ENCODE assay signal across 8 cellular contexts in genomic region chr17:27506348-27507218, GRCh38. TPM values are rescaled to one million over a fixed set of nuclear protein-coding genes. Genes with fewer than 3 reads are reported as not detected.
DNase-seq lines count a peak whose midpoint lies in the region; ATAC-seq lines count a peak whose summit lies in the region.

No MANE protein-coding gene starts in this region.

- intact Hi-C loops in Right ventricle myocardium superior (cut with DNase I), result no loop called here

- peaks cover 6% of the 10 kb centered on the region for H3K36me3 Mint-ChIP-seq in activated CD8-positive, alpha-beta memory T cell treated with anti-CD3 and anti-CD28 coated beads, Interleukin-2, amount 10 ng/mL, durations not matched to agents 7 days and 5 days
- peaks cover 18% of the 10 kb centered on the region for H3K36me3 Mint-ChIP-seq in activated naive CD8-positive, alpha-beta T cell treated with anti-CD3 and anti-CD28 coated beads, Interleukin-2, amount 50 U/mL, for 24 hours (ENCODE audit: low read depth)

- DNase-seq in activated CD8-positive, alpha-beta memory T cell treated with anti-CD3 and anti-CD28 coated beads, Interleukin-2, amount 10 ng/mL, durations not matched to agents 7 days and 5 days, result no peak
- no peak for DNase-seq in activated CD8-positive, alpha-beta memory T cell treated with anti-CD3 and anti-CD28 coated beads for 24 hours
- DNase-seq in activated naive CD8-positive, alpha-beta T cell treated with anti-CD3 and anti-CD28 coated beads, Interleukin-2, amount 50 U/mL, for 24 hours, result peak; percentile 18
- peak in 1 of 2 donors; percentile 15 for DNase-seq in stimulated activated naive CD8-positive, alpha-beta T cell treated with anti-CD3 and anti-CD28 coated beads, Interleukin-15, amount 100 ng/mL, for 72 hours
- no peak for DNase-seq in stimulated activated CD8-positive, alpha-beta memory T cell treated with anti-CD3 and anti-CD28 coated beads, Interleukin-4, amount 100 ng/mL, for 48 hours
- DNase-seq in Right ventricle myocardium superior, result no peak
- DNase-seq in activated CD4-positive, alpha-beta T cell treated with anti-CD3 and anti-CD28 coated beads, Interleukin-2, amount 50 U/mL, for 1 hour, result no peak

- peak; percentile 39 for ATAC-seq in activated CD8-positive, alpha-beta memory T cell treated with anti-CD3 and anti-CD28 coated beads, Interleukin-2, amount 10 ng/mL, durations not matched to agents 7 days and 5 days
- peak; percentile 51 for ATAC-seq in HG03066 (IDR thresholded peaks at IDR 0.05; ENCODE audit: low read depth, unreplicated experiment)
- peak; percentile 59 for ATAC-seq in activated naive CD8-positive, alpha-beta T cell treated with anti-CD3 and anti-CD28 coated beads, Interleukin-2, amount 50 U/mL, for 24 hours
- peak; percentile 72 for ATAC-seq in stimulated activated naive CD8-positive, alpha-beta T cell treated with anti-CD3 and anti-CD28 coated beads, Interleukin-15, amount 100 ng/mL, for 72 hours
- ATAC-seq in Right ventricle myocardium superior (ENCODE audit: poor library complexity), result no peak

- H3K27me3 Mint-ChIP-seq in activated CD8-positive, alpha-beta memory T cell treated with anti-CD3 and anti-CD28 coated beads, Interleukin-2, amount 10 ng/mL, durations not matched to agents 7 days and 5 days, result no peaks in the 10 kb centered on the region
- H3K27me3 Mint-ChIP-seq in activated naive CD8-positive, alpha-beta T cell treated with anti-CD3 and anti-CD28 coated beads, Interleukin-2, amount 50 U/mL, for 24 hours, result no peaks in the 10 kb centered on the region
- H3K27me3 Mint-ChIP-seq in stimulated activated naive CD8-positive, alpha-beta T cell treated with anti-CD3 and anti-CD28 coated beads, Interleukin-15, amount 100 ng/mL, for 72 hours, result no peaks in the 10 kb centered on the region

- peaks cover 24% of the 10 kb centered on the region for H3K4me1 Mint-ChIP-seq in activated CD8-positive, alpha-beta memory T cell treated with anti-CD3 and anti-CD28 coated beads, Interleukin-2, amount 10 ng/mL, durations not matched to agents 7 days and 5 days
- H3K4me1 Mint-ChIP-seq in activated naive CD8-positive, alpha-beta T cell treated with anti-CD3 and anti-CD28 coated beads, Interleukin-2, amount 50 U/mL, for 24 hours, result peaks cover 38% of the 10 kb centered on the region
- H3K4me1 Mint-ChIP-seq in stimulated activated naive CD8-positive, alpha-beta T cell treated with anti-CD3 and anti-CD28 coated beads, Interleukin-15, amount 100 ng/mL, for 72 hours, result peaks cover 69% of the 10 kb centered on the region

- no peak overlapping the region for H3K27ac Mint-ChIP-seq in activated CD8-positive, alpha-beta memory T cell treated with anti-CD3 and anti-CD28 coated beads, Interleukin-2, amount 10 ng/mL, durations not matched to agents 7 days and 5 days
- H3K27ac Mint-ChIP-seq in activated naive CD8-positive, alpha-beta T cell treated with anti-CD3 and anti-CD28 coated beads, Interleukin-2, amount 50 U/mL, for 24 hours, result peak overlapping the region; percentile 78
- peak overlapping the region; percentile 50 to 69 for H3K27ac Mint-ChIP-seq in stimulated activated naive CD8-positive, alpha-beta T cell treated with anti-CD3 and anti-CD28 coated beads, Interleukin-15, amount 100 ng/mL, for 72 hours

- H3K9me3 Mint-ChIP-seq in activated CD8-positive, alpha-beta memory T cell treated with anti-CD3 and anti-CD28 coated beads, Interleukin-2, amount 10 ng/mL, durations not matched to agents 7 days and 5 days (ENCODE audit: low read depth), result no peaks in the 10 kb centered on the region
- H3K9me3 Mint-ChIP-seq in activated naive CD8-positive, alpha-beta T cell treated with anti-CD3 and anti-CD28 coated beads, Interleukin-2, amount 50 U/mL, for 24 hours, result peaks cover 3% of the 10 kb centered on the region
- peaks cover 0 to 3% of the 10 kb centered on the region in 2 donors for H3K9me3 Mint-ChIP-seq in stimulated activated naive CD8-positive, alpha-beta T cell treated with anti-CD3 and anti-CD28 coated beads, Interleukin-15, amount 100 ng/mL, for 72 hours

- H3K4me3 Mint-ChIP-seq in activated CD8-positive, alpha-beta memory T cell treated with anti-CD3 and anti-CD28 coated beads, Interleukin-2, amount 10 ng/mL, durations not matched to agents 7 days and 5 days, result no peak overlapping the region
- H3K4me3 Mint-ChIP-seq in activated naive CD8-positive, alpha-beta T cell treated with anti-CD3 and anti-CD28 coated beads, Interleukin-2, amount 50 U/mL, for 24 hours, result peak overlapping the region; percentile 54
- peak overlapping the region; percentile 45 to 64 for H3K4me3 Mint-ChIP-seq in stimulated activated naive CD8-positive, alpha-beta T cell treated with anti-CD3 and anti-CD28 coated beads, Interleukin-15, amount 100 ng/mL, for 72 hours

- CTCF ChIA-PET in activated CD8-positive, alpha-beta memory T cell treated with anti-CD3 and anti-CD28 coated beads, Interleukin-2, amount 10 ng/mL, durations not matched to agents 7 days and 5 days (lab: Charles Lee), result no interaction called here

RNA-seq across cellular contexts. Expression of gene KSR1, which starts 50.3 kb away (rescaled TPM):
- total RNA-seq in activated CD8-positive, alpha-beta memory T cell treated with anti-CD3 and anti-CD28 coated beads, Interleukin-2, amount 10 ng/mL, durations not matched to agents 7 days and 5 days, result 10 to 100 TPM; 56.6 to 70.4 TPM
- total RNA-seq in Right ventricle myocardium superior, result 8.3 TPM
